In genomic region chr14:92687681-92688433, GRCh38 we compare ENCODE assay signal across 10 cellular contexts.
A peak's percentile ranks its signal among the peaks of the same experiment; 100 is the strongest.
DNase-seq lines count a peak whose midpoint lies in the region.
"Had no signal": no experiment of that assay in that cellular context is flagged by ENCODE, and none has a peak within 500 bp of the region (broad histone marks: within the 10 kb centered on the region; RNA-seq: fewer than 3 reads in every experiment).

No MANE protein-coding gene starts in this region.

- H3K27ac ChIP-seq in iPS DF 6.9 (ENCODE audit: low read length) (no peak overlapping the region), skin epidermis (peak overlapping the region in 1 of 21 experiments; percentile 37)

- H3K9me3 ChIP-seq in iPS DF 6.9 (ENCODE audit: control insufficient read depth, insufficient read depth, low read length), result no peaks in the 10 kb centered on the region

- peaks cover 5% of the 10 kb centered on the region for H3K4me1 ChIP-seq in iPS DF 6.9 (ENCODE audit: control insufficient read depth, insufficient read depth, low read length)

- no peak overlapping the region for H3K4me3 Mint-ChIP-seq in activated T-cell treated with anti-CD3 and anti-CD28 coated beads, Interleukin-2, amount 50 U/mL, for 24 hours

- H3K27ac Mint-ChIP-seq in activated T-cell treated with anti-CD3 and anti-CD28 coated beads, Interleukin-2, amount 50 U/mL, for 24 hours, result no peak overlapping the region

- WGBS in iPS DF 6.9 (ENCODE audit: insufficient coverage, insufficient read length), result no CpG with 5 or more reads among the region's 80 CpGs

- no peaks in the 10 kb centered on the region for H3K9me3 Mint-ChIP-seq in activated T-cell treated with anti-CD3 and anti-CD28 coated beads, Interleukin-2, amount 50 U/mL, for 24 hours

- H3K4me1 Mint-ChIP-seq in activated T-cell treated with anti-CD3 and anti-CD28 coated beads, Interleukin-2, amount 50 U/mL, for 24 hours (ENCODE audit: low read depth), result peaks cover 10% of the 10 kb centered on the region

- H3K36me3 Mint-ChIP-seq in activated T-cell treated with anti-CD3 and anti-CD28 coated beads, Interleukin-2, amount 50 U/mL, for 24 hours (ENCODE audit: low read depth), result peaks cover 36% of the 10 kb centered on the region

- no peaks in the 10 kb centered on the region for H3K27me3 Mint-ChIP-seq in activated T-cell treated with anti-CD3 and anti-CD28 coated beads, Interleukin-2, amount 50 U/mL, for 24 hours

- peak overlapping the region; percentile 43; the same call in 1 of the 2 replicates for H3K4me3 ChIP-seq in iPS DF 6.9 (ENCODE audit: low read length)
- peak overlapping the region in 4 of 7 experiments; percentile 7 to 28 (median 19) for H3K4me3 ChIP-seq in skin epidermis

- no peaks in the 10 kb centered on the region; the same call in 1 of the 2 replicates for H3K36me3 ChIP-seq in iPS DF 6.9 (ENCODE audit: control insufficient read depth, insufficient read depth, low read length)

- peak; percentile 54 for DNase-seq in NCI-H1092 (lab: John Stamatoyannopoulos, UW)
- peak; percentile 49 for DNase-seq in SW480 (ENCODE audit: low spot score)
- DNase-seq in iPS DF 6.9 (ENCODE audit: low read depth, low spot score), result no peak
- no peak for DNase-seq in activated T-cell treated with anti-CD3 and anti-CD28 coated beads, Interleukin-2, amount 50 U/mL, for 24 hours
- DNase-seq in SHP77 treated with DMSO at 0.1 percent for 48 hours (lab: John Stamatoyannopoulos, UW), result no peak
- no peak for DNase-seq in HuH-7.5 (ENCODE audit: low spot score)
- no peak for DNase-seq in hepatic stellate cell (ENCODE audit: low spot score)
- DNase-seq: OCI-M1; stimulated activated CD8-positive, alpha-beta memory T cell treated with anti-CD3 and anti-CD28 coated beads, Interleukin-4, amount 100 ng/mL, for 48 hours had no signal

- H3K27me3 ChIP-seq in iPS DF 6.9 (ENCODE audit: control insufficient read depth, insufficient read depth, low read length), result peaks cover 8% of the 10 kb centered on the region; the same call in 1 of the 2 replicates

Comparison
In these comparisons a context has a peak if more than half of its experiments do, and no peak if none do; other contexts are left out.
1. DNase-seq: peak in NCI-H1092 (single experiment) and SW480 (single experiment); none in iPS DF 6.9 (single experiment), activated T-cell treated with anti-CD3 and anti-CD28 coated beads, Interleukin-2, amount 50 U/mL, for 24 hours (single experiment), SHP77 treated with DMSO at 0.1 percent for 48 hours (single experiment), HuH-7.5 (single experiment) and hepatic stellate cell (single experiment).